Comparison of ENCODE assay signal across 18 cellular contexts in genomic region chr1:151852733-151853132, GRCh38. TPM values are rescaled to one million over a fixed set of nuclear protein-coding genes. Genes with fewer than 3 reads are reported as not detected.
DNase-seq lines count a peak whose midpoint lies in the region; ATAC-seq and TF ChIP-seq lines count a peak whose summit lies in the region.
"Had no signal": no experiment of that assay in that cellular context is flagged by ENCODE, and none has a peak within 500 bp of the region (broad histone marks: within the 10 kb centered on the region; RNA-seq: fewer than 3 reads in every experiment).

No MANE protein-coding gene starts in this region.

- TF ChIP-seq CTCF in mucosa of descending colon (IDR thresholded peaks at IDR 0.05) (no peak), suprapubic skin (IDR thresholded peaks at IDR 0.05) (no peak), spleen (IDR thresholded peaks at IDR 0.05 in 8 of 11, conservative IDR thresholded peaks at IDR 0.05 in 3 of 11) (no peak)

- ATAC-seq in esophagus mucosa: peak; percentile 4
- ATAC-seq in mucosa of descending colon: peak; percentile 13
- ATAC-seq in HG03565 (IDR thresholded peaks at IDR 0.05; ENCODE audit: unreplicated experiment): no peak

- H3K36me3 ChIP-seq in mucosa of descending colon (ENCODE audit: low read depth): no peaks in the 10 kb centered on the region
- no peaks in the 10 kb centered on the region for H3K36me3 ChIP-seq in suprapubic skin
- H3K36me3 ChIP-seq in spleen: no peaks in the 10 kb centered on the region
- H3K36me3 ChIP-seq: BLaER1, HAP-1 had no signal

- H3K4me3 ChIP-seq in mucosa of descending colon (no peak overlapping the region), suprapubic skin (no peak overlapping the region), spleen (no peak overlapping the region)
- H3K4me3 ChIP-seq: BLaER1, HAP-1 had no signal

- no peak for TF ChIP-seq EP300 in suprapubic skin (IDR thresholded peaks at IDR 0.05)

- no peaks in the 10 kb centered on the region for H3K4me1 ChIP-seq in mucosa of descending colon (ENCODE audit: low read depth)
- H3K4me1 ChIP-seq in suprapubic skin: peaks cover 49% of the 10 kb centered on the region
- peaks cover 0 to 13% (median 6%) of the 10 kb centered on the region in 6 donors for H3K4me1 ChIP-seq in spleen
- H3K4me1 ChIP-seq: Caco-2, HAP-1 had no signal

- no peaks in the 10 kb centered on the region for H3K27me3 ChIP-seq in suprapubic skin
- H3K27me3 ChIP-seq in spleen (replicated peaks in 1 of 7): no peaks in the 10 kb centered on the region
- H3K27me3 ChIP-seq: BLaER1 had no signal

- DNase-seq in AG08396 (ENCODE audit: low spot score): peak; percentile 1
- DNase-seq in mucosa of descending colon: no peak
- DNase-seq in suprapubic skin (ENCODE audit: low spot score in 2 of 2): peak in 1 of 2 donors; percentile 35
- no peak for DNase-seq in activated CD4-positive, CD25-positive, alpha-beta regulatory T cell (lab: John Stamatoyannopoulos, UW)
- no peak for DNase-seq in spleen
- DNase-seq: AML-193; Caco-2; CD8-positive, alpha-beta memory T cell; DMS53; GF-D8; IMR-90 had no signal

- 83% methylated on average over 1 of the region's 4 CpGs for WGBS in suprapubic skin
- 71 to 95% (median 90%) methylated on average over 2 to 4 of the region's 4 CpGs for WGBS in spleen, 5 donors

- H3K9me3 ChIP-seq in mucosa of descending colon (no peaks in the 10 kb centered on the region), suprapubic skin (no peaks in the 10 kb centered on the region), spleen (no peaks in the 10 kb centered on the region)
- H3K9me3 ChIP-seq: BLaER1, Caco-2, HAP-1 had no signal

- H3K27ac ChIP-seq in suprapubic skin (peak overlapping the region; percentile 15), spleen (no peak overlapping the region)
- H3K27ac ChIP-seq: 22Rv1, BLaER1 had no signal

- TF ChIP-seq POLR2A in suprapubic skin (IDR thresholded peaks at IDR 0.05) (no peak), spleen (IDR thresholded peaks at IDR 0.05) (no peak)

- intact Hi-C loops in mucosa of descending colon (cut with DNase I, micrococcal nuclease) (no loop called here), spleen (cut with DNase I; ENCODE audit: low total_unique reads) (no loop called here)

RNA-seq across cellular contexts. Expression of gene THEM5, which starts 0.8 kb away (rescaled TPM):
- total RNA-seq in esophagus mucosa (0.32 TPM), mucosa of descending colon (not detected), suprapubic skin (10 to 100 TPM; 29.1 to 89.7 (median 64.3) TPM), spleen (under 1 TPM in 1 of 7 donors, not detected in 6; 0.47 TPM)
- polyA plus RNA-seq in spleen: not detected
- total RNA-seq: A673; Caco-2; CD8-positive, alpha-beta memory T cell; H1; IMR-90 had no signal
- polyA plus RNA-seq: H1, IMR-90 had no signal

RNA-seq across cellular contexts. Expression of gene C2CD4D, which starts 13.1 kb away (rescaled TPM):
- 0.24 TPM for total RNA-seq in esophagus mucosa
- total RNA-seq in mucosa of descending colon: 1 to 10 TPM in 1 of 3 donors, under 1 TPM in 2; 0.51 to 1.0 (median 0.61) TPM
- total RNA-seq in suprapubic skin: 1 to 10 TPM in 3 of 4 donors, under 1 TPM in 1; 0.68 to 7.3 (median 2.1) TPM
- under 1 TPM in 1 of 7 donors, not detected in 6; 0.51 TPM for total RNA-seq in spleen
- under 1 TPM in 2 of 3 donors, not detected in 1; 0.03 to 0.07 TPM for polyA plus RNA-seq in spleen
- total RNA-seq: A673, IMR-90 had no signal
- polyA plus RNA-seq: IMR-90 had no signal

RNA-seq across cellular contexts. Expression of gene RORC, which starts 21.1 kb away (rescaled TPM):
- total RNA-seq in esophagus mucosa: 1.2 TPM
- 10 to 100 TPM in 2 of 3 donors, 1 to 10 TPM in 1; 9.5 to 29.5 (median 17.7) TPM for total RNA-seq in mucosa of descending colon
- total RNA-seq in suprapubic skin: 10 to 100 TPM; 29.0 to 73.8 (median 43.0) TPM
- 1 to 10 TPM in 6 of 7 donors, under 1 TPM in 1; 0.85 to 4.1 (median 2.3) TPM for total RNA-seq in spleen
- under 1 TPM; 0.14 to 0.78 (median 0.51) TPM for polyA plus RNA-seq in spleen
- total RNA-seq: A673, Caco-2, IMR-90 had no signal
- polyA plus RNA-seq: IMR-90 had no signal

RNA-seq across cellular contexts. Expression of gene LINGO4, which starts 47.5 kb away (rescaled TPM):
- total RNA-seq in esophagus mucosa (not detected), mucosa of descending colon (under 1 TPM; 0.23 to 0.54 (median 0.24) TPM), suprapubic skin (1 to 10 TPM in 1 of 4 donors, under 1 TPM in 3; 0.38 to 2.7 (median 0.81) TPM), spleen (under 1 TPM in 4 of 7 donors, not detected in 3; 0.13 to 0.36 (median 0.28) TPM)
- under 1 TPM in 2 of 3 donors, not detected in 1; 0.04 to 0.06 TPM for polyA plus RNA-seq in spleen
- total RNA-seq: A673, Caco-2, H1, IMR-90 had no signal
- polyA plus RNA-seq: IMR-90 had no signal

RNA-seq across cellular contexts. Expression of gene THEM4, which starts 56.6 kb away (rescaled TPM):
- 4.8 TPM for total RNA-seq in esophagus mucosa
- total RNA-seq in mucosa of descending colon: 10 to 100 TPM in 2 of 3 donors, 1 to 10 TPM in 1; 9.1 to 12.7 (median 11.3) TPM
- 10 to 100 TPM in 1 of 4 donors, 1 to 10 TPM in 3; 6.7 to 31.5 (median 8.9) TPM for total RNA-seq in suprapubic skin
- 10 to 100 TPM; 10.1 to 46.3 (median 22.6) TPM for total RNA-seq in spleen
- polyA plus RNA-seq in spleen: 10 to 100 TPM; 13.3 to 15.5 (median 14.3) TPM

Comparison
In these comparisons a context has a peak if more than half of its experiments do, and no peak if none do; other contexts are left out.
1. RNA of gene THEM5, which starts 0.8 kb away (total RNA-seq): 29.1 to 89.7 TPM in suprapubic skin; 0.32 TPM in esophagus mucosa (single experiment), not detected in mucosa of descending colon and 0.47 TPM in spleen; every median in the first group is over 10 times any median in the second.